In genomic region chr1:77540501-77541161, GRCh38 we compare ENCODE assay signal across 7 cellular contexts.
DNase-seq lines count a peak whose midpoint lies in the region; ATAC-seq, FAIRE-seq and TF ChIP-seq lines count a peak whose summit lies in the region.

No MANE protein-coding gene starts in this region.

- no peaks in the 10 kb centered on the region for H3K79me2 ChIP-seq in astrocyte (ENCODE audit: insufficient read depth, low read length)

- DNase-seq in astrocyte (ENCODE audit: low read depth) (peak; percentile 76), AML-193 (lab: John Stamatoyannopoulos, UW) (no peak), UCSD-AML1 (lab: John Stamatoyannopoulos, UW; ENCODE audit: unreplicated experiment) (no peak)

- H3K9me3 ChIP-seq in astrocyte (ENCODE audit: insufficient read depth, low read depth, low read length) (no peaks in the 10 kb centered on the region), skeletal muscle satellite cell (replicated peaks; ENCODE audit: low read length) (no peaks in the 10 kb centered on the region)

- peak overlapping the region; percentile 96 for H3K27ac ChIP-seq in astrocyte (ENCODE audit: low read depth, low read length)

- no peaks in the 10 kb centered on the region for H4K20me1 ChIP-seq in astrocyte (ENCODE audit: insufficient read depth, low read length)

- H3K4me1 Mint-ChIP-seq in astrocyte (ENCODE audit: low read depth, unreplicated experiment) = peaks cover 32% of the 10 kb centered on the region

- TF ChIP-seq CTCF in astrocyte (IDR thresholded peaks at IDR 0.05; ENCODE audit: insufficient read depth, low read depth, low read length) = no peak

- H3K4me1 ChIP-seq in astrocyte (ENCODE audit: insufficient read depth, low read length) (peaks cover 42% of the 10 kb centered on the region), skeletal muscle satellite cell (ENCODE audit: control insufficient read depth, insufficient read depth, low read length) (peaks cover 73% of the 10 kb centered on the region)

- H3K9me3 Mint-ChIP-seq in astrocyte (ENCODE audit: unreplicated experiment) = no peaks in the 10 kb centered on the region

- FAIRE-seq in astrocyte (lab: Jason Lieb, UNC) = no peak

- H2AFZ ChIP-seq in astrocyte (ENCODE audit: low read depth, low read length) = peak overlapping the region; percentile 59

- H3K4me2 ChIP-seq in astrocyte (ENCODE audit: low read length) = peak overlapping the region; percentile 87
- H3K4me2 ChIP-seq in skeletal muscle satellite cell (ENCODE audit: low read length) = peak overlapping the region; percentile 78

- ATAC-seq in GM19351 (IDR thresholded peaks at IDR 0.05; ENCODE audit: unreplicated experiment) = peak; percentile 51
- peak; percentile 34 for ATAC-seq in HG03354 (IDR thresholded peaks at IDR 0.05; ENCODE audit: poor library complexity, severe bottlenecking, unreplicated experiment)
- no peak for ATAC-seq in HG03457 (IDR thresholded peaks at IDR 0.05; ENCODE audit: unreplicated experiment)

- no peaks in the 10 kb centered on the region for H3K36me3 Mint-ChIP-seq in astrocyte (ENCODE audit: low read depth, unreplicated experiment)

- no peaks in the 10 kb centered on the region for H3K27me3 Mint-ChIP-seq in astrocyte (ENCODE audit: low read depth, unreplicated experiment)

- H3K4me3 Mint-ChIP-seq in astrocyte (ENCODE audit: unreplicated experiment) = no peak overlapping the region

- H3K4me3 ChIP-seq in astrocyte (ENCODE audit: insufficient read depth, low read depth, low read length) (no peak overlapping the region), skeletal muscle satellite cell (ENCODE audit: low read length) (no peak overlapping the region)

- H3K27me3 ChIP-seq in astrocyte (ENCODE audit: insufficient read depth, low read length) (no peaks in the 10 kb centered on the region), skeletal muscle satellite cell (ENCODE audit: control insufficient read depth, insufficient read depth, low read length) (no peaks in the 10 kb centered on the region)

- H3K36me3 ChIP-seq in astrocyte (ENCODE audit: insufficient read depth, low read length) (no peaks in the 10 kb centered on the region), skeletal muscle satellite cell (ENCODE audit: insufficient read depth, low read length) (peaks cover 12% of the 10 kb centered on the region)

- H3K9ac ChIP-seq in astrocyte (ENCODE audit: low read length) = peak overlapping the region; percentile 84
- peak overlapping the region; percentile 85 for H3K9ac ChIP-seq in skeletal muscle satellite cell (ENCODE audit: low read depth, low read length)

- peak overlapping the region; percentile 89 for H3K27ac Mint-ChIP-seq in astrocyte (ENCODE audit: unreplicated experiment)
